ENCODE assay signal across 8 cellular contexts in genomic region chr2:99335911-99336779, GRCh38. TPM values are rescaled to one million over a fixed set of nuclear protein-coding genes. Genes with fewer than 3 reads are reported as not detected.
DNase-seq lines count a peak whose midpoint lies in the region; ATAC-seq and TF ChIP-seq lines count a peak whose summit lies in the region.

Gene TXNDC9, minus strand, starts transcription at chr2:99336333. Its CDS starts 3,123 bp downstream, at chr2:99333210.

- peak; percentile 26 to 50 for TF ChIP-seq POLR2A in gastroesophageal sphincter (IDR thresholded peaks at IDR 0.05)

- ATAC-seq in gastroesophageal sphincter: peak; percentile 96

- H3K36me3 ChIP-seq in SJSA1 (peaks cover 27% of the 10 kb centered on the region), gastroesophageal sphincter (peaks cover 0 to 21% of the 10 kb centered on the region in 2 donors)

- no peak for TF ChIP-seq EP300 in gastroesophageal sphincter (IDR thresholded peaks at IDR 0.05)

- H3K27ac ChIP-seq in SJSA1: peak within 1 kb of the TSS; percentile 46
- H3K27ac ChIP-seq in gastroesophageal sphincter: peak within 1 kb of the TSS; percentile 85 to 93 (median 89)

- H3K4me3 ChIP-seq in HFF-Myc (replicated peaks; ENCODE audit: low read depth, low read length) (peak within 1 kb of the TSS; percentile 96), SJSA1 (peak within 1 kb of the TSS; percentile 76), gastroesophageal sphincter (peak within 1 kb of the TSS; percentile 85 to 95)

- DNase-seq in GM04503 (ENCODE audit: low read depth) (peak; percentile 96), HFF-Myc (ENCODE audit: extremely low read depth, low read depth) (peak; percentile 99), MV-4-11 (lab: John Stamatoyannopoulos, UW) (peak; percentile 99), SJSA1 (ENCODE audit: low read depth in 1 of 2, low spot score in 2 of 2) (peak; percentile 98 to 99), non-pigmented ciliary epithelial cell (ENCODE audit: low read depth) (peak; percentile 98), superior temporal gyrus (ENCODE audit: extremely low spot score) (peak; percentile 99)
- peak; percentile 89 to 94 (median 92) for DNase-seq in activated naive CD4-positive, alpha-beta T cell (lab: John Stamatoyannopoulos, UW)

- no peaks in the 10 kb centered on the region for H3K27me3 ChIP-seq in SJSA1 (replicated peaks)
- no peaks in the 10 kb centered on the region for H3K27me3 ChIP-seq in gastroesophageal sphincter

- peaks cover 6% of the 10 kb centered on the region; the same call in 1 of the 2 replicates for H3K4me1 ChIP-seq in SJSA1 (replicated peaks)
- peaks cover 8 to 55% (median 16%) of the 10 kb centered on the region in 3 donors for H3K4me1 ChIP-seq in gastroesophageal sphincter

- H3K9me3 ChIP-seq in SJSA1 (replicated peaks) (no peaks in the 10 kb centered on the region), gastroesophageal sphincter (no peaks in the 10 kb centered on the region)

- WGBS in gastroesophageal sphincter (ENCODE audit: low coverage in 1 of 2), 2 donors: 0% methylated on average over 10 to 20 of the region's 59 CpGs

- TF ChIP-seq CTCF in HFF-Myc (IDR thresholded peaks at IDR 0.05; ENCODE audit: low read depth, low read length, missing control alignments) (no peak), gastroesophageal sphincter (IDR thresholded peaks at IDR 0.05) (no peak)

RNA-seq across cellular contexts. Expression of gene TXNDC9, which starts in this region (rescaled TPM):
- 107 and 117 TPM in 2 replicates for total RNA-seq in SJSA1 (2014; rRNA removed; shearing (Covaris generic))
- total RNA-seq in gastroesophageal sphincter: 10 to 100 TPM; 19.0 to 32.8 (median 29.6) TPM

Comparison
In these comparisons a context has a peak if more than half of its experiments do, and no peak if none do; other contexts are left out.
1. Peak in every context shown above with its lines: DNase-seq, ATAC-seq, H3K4me3 ChIP-seq and H3K27ac ChIP-seq.